19 cellular contexts compared by ENCODE assay signal in the genomic region with DNA sequence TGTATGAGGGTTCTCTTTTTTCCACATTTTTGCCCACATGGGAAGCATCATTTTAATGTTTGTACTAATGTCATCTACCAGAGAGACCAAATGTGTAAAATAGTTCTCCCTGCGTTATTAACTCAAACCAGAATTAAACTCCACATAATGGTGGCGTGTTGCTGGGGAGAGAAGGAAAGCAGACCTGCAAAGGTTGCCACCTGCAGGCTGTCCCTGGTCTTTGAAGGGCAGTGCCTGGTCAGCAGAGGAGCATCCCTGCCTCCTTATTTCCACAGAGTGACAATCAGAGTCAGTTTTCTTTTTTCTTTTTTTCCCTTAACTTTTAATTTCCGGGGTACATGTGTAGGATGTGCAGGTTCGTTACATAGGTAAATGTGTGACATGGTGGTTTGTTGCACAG.
DNase-seq lines count a peak whose midpoint lies in the region; ATAC-seq, FAIRE-seq and TF ChIP-seq lines count a peak whose summit lies in the region.
"Had no signal": no experiment of that assay in that cellular context is flagged by ENCODE, and none has a peak within 500 bp of the region (broad histone marks: within the 10 kb centered on the region; RNA-seq: fewer than 3 reads in every experiment).

No MANE protein-coding gene starts in this region.

- H3K27ac ChIP-seq in C4-2B (no peak overlapping the region), HepG2 (ENCODE audit: extremely low read length, insufficient read depth, low read length) (no peak overlapping the region), trophoblast cell (ENCODE audit: low read depth, low read length) (no peak overlapping the region)
- H3K27ac ChIP-seq: KMS-11, tibial nerve had no signal

- no peak overlapping the region for H3K9ac ChIP-seq in HepG2 (ENCODE audit: insufficient read depth, low read depth, low read length)
- H3K9ac ChIP-seq in trophoblast cell (ENCODE audit: low read length) = no peak overlapping the region
- H3K9ac ChIP-seq: KMS-11 had no signal

- no peaks in the 10 kb centered on the region for H3K79me1 ChIP-seq in trophoblast cell (ENCODE audit: low read length)

- no peak overlapping the region for H3K27ac Mint-ChIP-seq in stimulated activated naive CD8-positive, alpha-beta T cell treated with anti-CD3 and anti-CD28 coated beads, Interleukin-15, amount 100 ng/mL, for 72 hours
- H3K27ac Mint-ChIP-seq: activated naive CD4-positive, alpha-beta T cell treated with anti-CD3 and anti-CD28 coated beads for 36 hours; brain; T-cell had no signal

- CTCF ChIA-PET in HepG2 (lab: Yijun Ruan, JAX; ENCODE audit: low intra/inter-chr PET ratio, low total read pairs) = no interaction called here

- no peak overlapping the region for H3K4me3 Mint-ChIP-seq in stimulated activated naive CD8-positive, alpha-beta T cell treated with anti-CD3 and anti-CD28 coated beads, Interleukin-15, amount 100 ng/mL, for 72 hours
- H3K4me3 Mint-ChIP-seq: activated naive CD4-positive, alpha-beta T cell treated with anti-CD3 and anti-CD28 coated beads for 36 hours; brain; T-cell had no signal

- H3K4me3 ChIP-seq in bronchial epithelial cell (ENCODE audit: low read depth, low read length) = no peak overlapping the region
- no peak overlapping the region for H3K4me3 ChIP-seq in HepG2 (replicated peaks in 1 of 3; ENCODE audit: insufficient read depth in 1 of 3, low read depth in 2 of 3, low read length in 3 of 3)
- H3K4me3 ChIP-seq in trophoblast cell (ENCODE audit: low read depth, low read length) = no peak overlapping the region
- H3K4me3 ChIP-seq: tibial nerve had no signal

- no TSS peak for BruUV-seq in HepG2 (replicated peaks; lab: Mats Ljungman, UMichigan)

- H3K36me3 ChIP-seq in bronchial epithelial cell (ENCODE audit: control insufficient read depth, insufficient read depth, low read length) (no peaks in the 10 kb centered on the region), HepG2 (replicated peaks in 1 of 2; ENCODE audit: control insufficient read depth in 1 of 2, insufficient read depth in 2 of 2, low read length in 2 of 2) (no peaks in the 10 kb centered on the region), trophoblast cell (ENCODE audit: control insufficient read depth in 1 of 2, insufficient read depth in 2 of 2, low read length in 2 of 2) (no peaks in the 10 kb centered on the region)
- H3K36me3 ChIP-seq: tibial nerve had no signal

- intact Hi-C loops in HepG2 (cut with micrococcal nuclease; ENCODE audit: unreplicated experiment) = loop anchor here (1.0 kb wide), 1 partner anchor 128 kb away; no protein-coding TSS in a partner anchor

- H2BK5ac ChIP-seq in trophoblast cell (ENCODE audit: low read depth, low read length, poor library complexity) = no peak overlapping the region

- H4K12ac ChIP-seq in trophoblast cell (ENCODE audit: low read depth, low read length) = no peak overlapping the region

- H3K27me3 ChIP-seq in bronchial epithelial cell (ENCODE audit: control insufficient read depth, insufficient read depth, low read length) (no peaks in the 10 kb centered on the region), HepG2 (ENCODE audit: control insufficient read depth in 1 of 2, insufficient read depth in 2 of 2, low read length in 2 of 2) (no peaks in the 10 kb centered on the region), trophoblast cell (ENCODE audit: insufficient read depth, low read length) (no peaks in the 10 kb centered on the region)
- H3K27me3 ChIP-seq: tibial nerve had no signal

- no peak for FAIRE-seq in bronchial epithelial cell (lab: Jason Lieb, UNC)
- FAIRE-seq in HepG2 (lab: Jason Lieb, UNC) = no peak
- FAIRE-seq: H54, RCC 7860 had no signal

- TF ChIP-seq EP300 in HepG2 (IDR thresholded peaks at IDR 0.05; ENCODE audit: low read depth in 2 of 2, low read length in 2 of 2) (no peak), HepG2 (CRISPR knock-in tag; IDR thresholded peaks at IDR 0.05; ENCODE audit: borderline replicate concordance) (no peak)

- no peak overlapping the region for H2BK12ac ChIP-seq in trophoblast cell (ENCODE audit: low read length)

- H4K8ac ChIP-seq in trophoblast cell (ENCODE audit: low read depth, low read length) = no peak overlapping the region

- no peaks in the 10 kb centered on the region for H3K9me3 ChIP-seq in HepG2 (ENCODE audit: low read length)
- H3K9me3 ChIP-seq in trophoblast cell (ENCODE audit: insufficient read depth, low read depth, low read length) = no peaks in the 10 kb centered on the region
- H3K9me3 ChIP-seq: tibial nerve had no signal

- no peak overlapping the region for H2BK120ac ChIP-seq in trophoblast cell (ENCODE audit: insufficient read depth, low read length, poor library complexity)

- H3K14ac ChIP-seq in trophoblast cell (ENCODE audit: low read length) = no peak overlapping the region

- no peaks in the 10 kb centered on the region for H3K4me1 ChIP-seq in HepG2 (ENCODE audit: insufficient read depth, low read length)
- no peaks in the 10 kb centered on the region for H3K4me1 ChIP-seq in trophoblast cell (ENCODE audit: control insufficient read depth in 1 of 2, insufficient read depth in 2 of 2, low read length in 2 of 2)

- H3K4ac ChIP-seq in trophoblast cell (ENCODE audit: low read depth, low read length) = no peak overlapping the region

- 2% methylated on average over 4 of the region's 4 CpGs for WGBS in HepG2 (ENCODE audit: low lambda C conversion rate)
- WGBS in trophoblast cell (ENCODE audit: extremely low coverage, insufficient coverage, insufficient read length) = no CpG with 5 or more reads among the region's 4 CpGs

- H2AFZ ChIP-seq in HepG2 (ENCODE audit: low read length) (no peak overlapping the region), trophoblast cell (ENCODE audit: insufficient read depth, low read length, poor library complexity) (no peak overlapping the region)

- no peak overlapping the region for H3K18ac ChIP-seq in trophoblast cell (ENCODE audit: low read length)

- no peak for TF ChIP-seq RAD21 in HepG2 (CRISPR knock-in tag; IDR thresholded peaks at IDR 0.05)

- H3K23ac ChIP-seq in trophoblast cell (ENCODE audit: low read length) = no peak overlapping the region

- no peak overlapping the region for H4K91ac ChIP-seq in trophoblast cell (ENCODE audit: low read depth, low read length)

- ATAC-seq in HepG2 (peak; percentile 85), HG02840 (IDR thresholded peaks at IDR 0.05; ENCODE audit: low FRiP score, unreplicated experiment) (no peak), HG03159 (IDR thresholded peaks at IDR 0.05; ENCODE audit: unreplicated experiment) (no peak)
- ATAC-seq in stimulated activated naive CD8-positive, alpha-beta T cell treated with anti-CD3 and anti-CD28 coated beads, Interleukin-15, amount 100 ng/mL, for 72 hours = no peak
- ATAC-seq: T-cell had no signal

- POLR2A ChIA-PET in HepG2 (lab: Yijun Ruan, JAX) = no interaction called here

- H3K4me2 ChIP-seq in HepG2 (ENCODE audit: low read depth, low read length) (no peak overlapping the region), trophoblast cell (ENCODE audit: low read length) (no peak overlapping the region)
- H3K4me2 ChIP-seq: KMS-11 had no signal

- in situ Hi-C loops in HepG2 (cut with HindIII; ENCODE audit: extremely low pct_ligation_motif_present, low pct_unique_long_range_greater_than_20kb) = no loop called here

- no peak for TF ChIP-seq POLR2A in HepG2 (IDR thresholded peaks at IDR 0.05; ENCODE audit: insufficient read depth in 1 of 2, low read depth in 2 of 2, low read length in 2 of 2)

- no peaks in the 10 kb centered on the region for H4K20me1 ChIP-seq in HepG2 (ENCODE audit: insufficient read depth, low read length)

- TF ChIP-seq CTCF in C4-2B (conservative IDR thresholded peaks at IDR 0.05) (peak; percentile 45), bronchial epithelial cell (IDR thresholded peaks at IDR 0.05; ENCODE audit: insufficient read depth, low read length, severe bottlenecking) (peak; percentile 43), HepG2 (CRISPR knock-in tag; IDR thresholded peaks at IDR 0.05) (peak; percentile 25; the same call in 1 of the 2 replicates)

- DNase-seq in HT-29 (ENCODE audit: low spot score) (peak; percentile 19), bronchial epithelial cell (ENCODE audit: low read depth) (peak; percentile 10), HepG2 (ENCODE audit: low spot score) (no peak), trophoblast cell (no peak)
- DNase-seq in stimulated activated naive CD8-positive, alpha-beta T cell treated with anti-CD3 and anti-CD28 coated beads, Interleukin-15, amount 100 ng/mL, for 72 hours = no peak
- DNase-seq: activated CD8-positive, alpha-beta memory T cell treated with anti-CD3 and anti-CD28 coated beads, Interleukin-2, amount 50 U/mL, for 48 hours; activated naive CD4-positive, alpha-beta T cell treated with anti-CD3 and anti-CD28 coated beads for 36 hours; NCI-H1694; NCI-H524; stimulated activated CD4-positive, alpha-beta T cell treated with anti-CD3 and anti-CD28 coated beads, Interleukin-4, amount 100 ng/mL, for 1 hour; T-cell had no signal

- H3K9me3 Mint-ChIP-seq in stimulated activated naive CD8-positive, alpha-beta T cell treated with anti-CD3 and anti-CD28 coated beads, Interleukin-15, amount 100 ng/mL, for 72 hours = peaks cover 12 to 20% of the 10 kb centered on the region in 2 donors

- H3K27me3 Mint-ChIP-seq in stimulated activated naive CD8-positive, alpha-beta T cell treated with anti-CD3 and anti-CD28 coated beads, Interleukin-15, amount 100 ng/mL, for 72 hours = no peaks in the 10 kb centered on the region
- H3K27me3 Mint-ChIP-seq: brain, T-cell had no signal

- peaks cover 5% of the 10 kb centered on the region for H3K4me1 Mint-ChIP-seq in stimulated activated naive CD8-positive, alpha-beta T cell treated with anti-CD3 and anti-CD28 coated beads, Interleukin-15, amount 100 ng/mL, for 72 hours
- H3K4me1 Mint-ChIP-seq: T-cell had no signal

- no peak overlapping the region for H2AK5ac ChIP-seq in trophoblast cell (ENCODE audit: low read length)

- H3K79me2 ChIP-seq in HepG2 (ENCODE audit: insufficient read depth, low read length) (no peaks in the 10 kb centered on the region), trophoblast cell (ENCODE audit: control insufficient read depth, insufficient read depth, low read length, poor library complexity) (no peaks in the 10 kb centered on the region)

TF ChIP-seq in HepG2, 621 proteins besides CTCF, POLR2A, EP300 and RAD21:
- TF ChIP-seq STAG1 (CRISPR knock-in tag; IDR thresholded peaks at IDR 0.05) = peak; percentile 44
- peak; percentile 14; the same call in 1 of the 2 replicates for TF ChIP-seq SMC3 (IDR thresholded peaks at IDR 0.05; ENCODE audit: low read length)
- no peak for TF ChIP-seq MBNL3 (CRISPR knock-in tag; conservative IDR thresholded peaks at IDR 0.05)

Comparison
In these comparisons a context has a peak if more than half of its experiments do, and no peak if none do; other contexts are left out.
1. DNase-seq: peak in HT-29 (single experiment) and bronchial epithelial cell (single experiment); none in HepG2 (single experiment), trophoblast cell (0 of 2) and stimulated activated naive CD8-positive, alpha-beta T cell treated with anti-CD3 and anti-CD28 coated beads, Interleukin-15, amount 100 ng/mL, for 72 hours (0 of 2).
2. Peak in every context shown above with its lines, with median percentiles within 50 percentile points of each other: CTCF ChIP-seq.